Comparison of ENCODE assay signal across 1 cellular context in genomic region chr2:144156736-144157645, GRCh38.
TF ChIP-seq lines count a peak whose summit lies in the region.

No MANE protein-coding gene starts in this region.

TF ChIP-seq in GM23338, 12 proteins besides CTCF, POLR2A, EP300 and RAD21 (continued from another document):
- TF ChIP-seq REST (IDR thresholded peaks at IDR 0.05; ENCODE audit: unreplicated experiment) = no peak
- TF ChIP-seq STAT1 (IDR thresholded peaks at IDR 0.05; ENCODE audit: unreplicated experiment) = no peak
- no peak for TF ChIP-seq CREB1 (CRISPR knock-in tag; IDR thresholded peaks at IDR 0.05; ENCODE audit: low read depth)
- no peak for TF ChIP-seq EZH2phosphoT487 (IDR thresholded peaks at IDR 0.05; ENCODE audit: unreplicated experiment)
- no peak for TF ChIP-seq EZH2 (IDR thresholded peaks at IDR 0.05; ENCODE audit: low read depth, unreplicated experiment)
- TF ChIP-seq, protein P1, sequence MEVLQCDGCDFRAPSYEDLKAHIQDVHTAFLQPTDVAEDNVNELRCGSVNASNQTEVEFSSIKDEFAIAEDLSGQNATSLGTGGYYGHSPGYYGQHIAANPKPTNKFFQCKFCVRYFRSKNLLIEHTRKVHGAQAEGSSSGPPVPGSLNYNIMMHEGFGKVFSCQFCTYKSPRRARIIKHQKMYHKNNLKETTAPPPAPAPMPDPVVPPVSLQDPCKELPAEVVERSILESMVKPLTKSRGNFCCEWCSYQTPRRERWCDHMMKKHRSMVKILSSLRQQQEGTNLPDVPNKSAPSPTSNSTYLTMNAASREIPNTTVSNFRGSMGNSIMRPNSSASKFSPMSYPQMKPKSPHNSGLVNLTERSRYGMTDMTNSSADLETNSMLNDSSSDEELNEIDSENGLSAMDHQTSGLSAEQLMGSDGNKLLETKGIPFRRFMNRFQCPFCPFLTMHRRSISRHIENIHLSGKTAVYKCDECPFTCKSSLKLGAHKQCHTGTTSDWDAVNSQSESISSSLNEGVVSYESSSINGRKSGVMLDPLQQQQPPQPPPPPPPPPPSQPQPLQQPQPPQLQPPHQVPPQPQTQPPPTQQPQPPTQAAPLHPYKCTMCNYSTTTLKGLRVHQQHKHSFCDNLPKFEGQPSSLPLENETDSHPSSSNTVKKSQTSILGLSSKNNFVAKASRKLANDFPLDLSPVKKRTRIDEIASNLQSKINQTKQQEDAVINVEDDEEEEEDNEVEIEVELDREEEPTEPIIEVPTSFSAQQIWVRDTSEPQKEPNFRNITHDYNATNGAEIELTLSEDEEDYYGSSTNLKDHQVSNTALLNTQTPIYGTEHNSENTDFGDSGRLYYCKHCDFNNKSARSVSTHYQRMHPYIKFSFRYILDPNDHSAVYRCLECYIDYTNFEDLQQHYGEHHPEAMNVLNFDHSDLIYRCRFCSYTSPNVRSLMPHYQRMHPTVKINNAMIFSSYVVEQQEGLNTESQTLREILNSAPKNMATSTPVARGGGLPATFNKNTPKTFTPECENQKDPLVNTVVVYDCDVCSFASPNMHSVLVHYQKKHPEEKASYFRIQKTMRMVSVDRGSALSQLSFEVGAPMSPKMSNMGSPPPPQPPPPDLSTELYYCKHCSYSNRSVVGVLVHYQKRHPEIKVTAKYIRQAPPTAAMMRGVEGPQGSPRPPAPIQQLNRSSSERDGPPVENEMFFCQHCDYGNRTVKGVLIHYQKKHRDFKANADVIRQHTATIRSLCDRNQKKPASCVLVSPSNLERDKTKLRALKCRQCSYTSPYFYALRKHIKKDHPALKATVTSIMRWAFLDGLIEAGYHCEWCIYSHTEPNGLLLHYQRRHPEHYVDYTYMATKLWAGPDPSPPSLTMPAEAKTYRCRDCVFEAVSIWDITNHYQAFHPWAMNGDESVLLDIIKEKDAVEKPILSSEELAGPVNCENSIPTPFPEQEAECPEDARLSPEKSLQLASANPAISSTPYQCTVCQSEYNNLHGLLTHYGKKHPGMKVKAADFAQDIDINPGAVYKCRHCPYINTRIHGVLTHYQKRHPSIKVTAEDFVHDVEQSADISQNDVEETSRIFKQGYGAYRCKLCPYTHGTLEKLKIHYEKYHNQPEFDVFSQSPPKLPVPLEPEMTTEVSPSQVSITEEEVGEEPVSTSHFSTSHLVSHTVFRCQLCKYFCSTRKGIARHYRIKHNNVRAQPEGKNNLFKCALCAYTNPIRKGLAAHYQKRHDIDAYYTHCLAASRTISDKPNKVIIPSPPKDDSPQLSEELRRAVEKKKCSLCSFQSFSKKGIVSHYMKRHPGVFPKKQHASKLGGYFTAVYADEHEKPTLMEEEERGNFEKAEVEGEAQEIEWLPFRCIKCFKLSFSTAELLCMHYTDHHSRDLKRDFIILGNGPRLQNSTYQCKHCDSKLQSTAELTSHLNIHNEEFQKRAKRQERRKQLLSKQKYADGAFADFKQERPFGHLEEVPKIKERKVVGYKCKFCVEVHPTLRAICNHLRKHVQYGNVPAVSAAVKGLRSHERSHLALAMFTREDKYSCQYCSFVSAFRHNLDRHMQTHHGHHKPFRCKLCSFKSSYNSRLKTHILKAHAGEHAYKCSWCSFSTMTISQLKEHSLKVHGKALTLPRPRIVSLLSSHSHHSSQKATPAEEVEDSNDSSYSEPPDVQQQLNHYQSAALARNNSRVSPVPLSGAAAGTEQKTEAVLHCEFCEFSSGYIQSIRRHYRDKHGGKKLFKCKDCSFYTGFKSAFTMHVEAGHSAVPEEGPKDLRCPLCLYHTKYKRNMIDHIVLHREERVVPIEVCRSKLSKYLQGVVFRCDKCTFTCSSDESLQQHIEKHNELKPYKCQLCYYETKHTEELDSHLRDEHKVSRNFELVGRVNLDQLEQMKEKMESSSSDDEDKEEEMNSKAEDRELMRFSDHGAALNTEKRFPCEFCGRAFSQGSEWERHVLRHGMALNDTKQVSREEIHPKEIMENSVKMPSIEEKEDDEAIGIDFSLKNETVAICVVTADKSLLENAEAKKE (CRISPR knock-in tag; IDR thresholded peaks at IDR 0.05) = no peak
- no peak for TF ChIP-seq ZNF114 (CRISPR knock-in tag; IDR thresholded peaks at IDR 0.05)
- TF ChIP-seq POLR2AphosphoS5 (IDR thresholded peaks at IDR 0.05; ENCODE audit: low read depth) = no peak
TF ChIP-seq in GM23338: peak in this region for 0.
